ENCODE assay signal across 1 cellular context in genomic region chr5:66129184-66129583, GRCh38.
TF ChIP-seq lines count a peak whose summit lies in the region.

No MANE protein-coding gene starts in this region.

TF ChIP-seq in GM23338, 12 proteins besides CTCF, POLR2A, EP300 and RAD21 (continued from another document):
- TF ChIP-seq ZNF462 (CRISPR knock-in tag; IDR thresholded peaks at IDR 0.05) (no peak), EZH2 (IDR thresholded peaks at IDR 0.05; ENCODE audit: low read depth, unreplicated experiment) (no peak), JUNB (IDR thresholded peaks at IDR 0.05; ENCODE audit: unreplicated experiment) (no peak), ZNF114 (CRISPR knock-in tag; IDR thresholded peaks at IDR 0.05) (no peak), POLR2AphosphoS5 (IDR thresholded peaks at IDR 0.05; ENCODE audit: low read depth) (no peak)
TF ChIP-seq in GM23338: peak in this region for 0.
